10 cellular contexts compared by ENCODE assay signal in the genomic region with DNA sequence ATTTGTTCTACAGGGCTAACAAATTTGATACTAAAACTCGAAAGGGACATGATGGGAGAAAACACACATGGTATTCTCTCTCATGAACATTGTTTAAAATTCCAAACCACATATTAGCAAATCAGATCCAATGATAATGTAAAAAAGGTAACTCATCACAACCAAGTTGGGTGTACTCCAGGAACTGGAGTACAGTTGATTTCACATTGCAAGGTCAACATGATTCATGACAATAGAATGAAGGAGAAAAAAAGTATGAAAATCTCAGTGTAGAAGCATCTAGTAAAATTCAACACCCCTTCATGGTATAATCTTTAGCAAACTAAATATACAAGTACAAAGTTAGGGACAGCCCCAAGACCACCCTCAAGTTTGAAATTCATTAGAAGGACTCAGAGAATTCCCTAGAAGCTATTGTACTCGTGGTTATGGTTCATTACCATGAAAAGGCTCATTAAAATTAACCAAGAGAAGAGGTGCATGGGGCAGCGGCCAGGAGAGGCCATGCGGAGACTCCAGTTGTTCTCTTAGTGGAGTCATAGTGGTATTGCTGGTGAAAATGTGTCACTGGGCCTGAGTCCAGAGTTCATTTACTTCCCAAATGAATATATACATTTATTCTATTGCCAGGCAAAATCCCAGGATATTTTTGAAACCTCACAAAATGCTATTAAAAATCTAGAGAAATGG. TPM values are rescaled to one million over a fixed set of nuclear protein-coding genes. Genes with fewer than 3 reads are reported as not detected.
A peak's percentile ranks its signal among the peaks of the same experiment; 100 is the strongest.
DNase-seq lines count a peak whose midpoint lies in the region; ATAC-seq and TF ChIP-seq lines count a peak whose summit lies in the region.
"Had no signal": no experiment of that assay in that cellular context is flagged by ENCODE, and none has a peak within 500 bp of the region (broad histone marks: within the 10 kb centered on the region; RNA-seq: fewer than 3 reads in every experiment).

No MANE protein-coding gene starts in this region.

- H3K27me3 ChIP-seq in fibroblast of lung (ENCODE audit: control insufficient read depth, insufficient read depth, low read length) (no peaks in the 10 kb centered on the region), right cardiac atrium (ENCODE audit: control insufficient read depth, insufficient read depth) (no peaks in the 10 kb centered on the region), heart left ventricle (no peaks in the 10 kb centered on the region), left lung (no peaks in the 10 kb centered on the region)
- H3K27me3 ChIP-seq: tibial nerve had no signal

- H3K36me3 Mint-ChIP-seq in activated CD8-positive, alpha-beta memory T cell treated with anti-CD3 and anti-CD28 coated beads, Interleukin-2, amount 10 ng/mL, durations not matched to agents 7 days and 5 days, result peaks cover 24% of the 10 kb centered on the region
- no peaks in the 10 kb centered on the region for H3K36me3 Mint-ChIP-seq in T-helper 17 cell (ENCODE audit: low read depth)
- peaks cover 8% of the 10 kb centered on the region for H3K36me3 Mint-ChIP-seq in stimulated activated memory B cell treated with anti-CD40 and anti-IgM and Interleukin-4, amounts not matched to agents 10 μg/mL and 1 μg/mL and 100 μg/mL, for 72 hours

- H3K4me3 Mint-ChIP-seq in activated CD8-positive, alpha-beta memory T cell treated with anti-CD3 and anti-CD28 coated beads, Interleukin-2, amount 10 ng/mL, durations not matched to agents 7 days and 5 days, result no peak overlapping the region
- no peak overlapping the region for H3K4me3 Mint-ChIP-seq in T-helper 17 cell
- no peak overlapping the region for H3K4me3 Mint-ChIP-seq in stimulated activated memory B cell treated with anti-CD40 and anti-IgM and Interleukin-4, amounts not matched to agents 10 μg/mL and 1 μg/mL and 100 μg/mL, for 72 hours

- no peak for DNase-seq in activated CD8-positive, alpha-beta memory T cell treated with anti-CD3 and anti-CD28 coated beads, Interleukin-2, amount 10 ng/mL, durations not matched to agents 7 days and 5 days
- DNase-seq in activated CD8-positive, alpha-beta memory T cell treated with anti-CD3 and anti-CD28 coated beads for 24 hours, result no peak
- DNase-seq in T-helper 17 cell (no peak), fibroblast of lung (ENCODE audit: low read depth in 2 of 2) (peak; percentile 45 to 85), right cardiac atrium (no peak), heart left ventricle (no peak), left lung (no peak)
- DNase-seq: nephron progenitor cell had no signal

- H3K27me3 Mint-ChIP-seq in activated CD8-positive, alpha-beta memory T cell treated with anti-CD3 and anti-CD28 coated beads, Interleukin-2, amount 10 ng/mL, durations not matched to agents 7 days and 5 days, result no peaks in the 10 kb centered on the region
- no peaks in the 10 kb centered on the region for H3K27me3 Mint-ChIP-seq in T-helper 17 cell
- H3K27me3 Mint-ChIP-seq in stimulated activated memory B cell treated with anti-CD40 and anti-IgM and Interleukin-4, amounts not matched to agents 10 μg/mL and 1 μg/mL and 100 μg/mL, for 72 hours, result no peaks in the 10 kb centered on the region

- no peaks in the 10 kb centered on the region for H4K20me1 ChIP-seq in fibroblast of lung (ENCODE audit: control insufficient read depth, extremely low read depth, insufficient read depth, low read length)

- CTCF ChIA-PET in activated CD8-positive, alpha-beta memory T cell treated with anti-CD3 and anti-CD28 coated beads, Interleukin-2, amount 10 ng/mL, durations not matched to agents 7 days and 5 days (lab: Charles Lee), result interaction anchor here (4.4 kb wide), 1 partner anchor 22 kb away, joined by 39 read pairs; no protein-coding TSS in a partner anchor

- no peak overlapping the region for H3K4me2 ChIP-seq in fibroblast of lung (ENCODE audit: extremely low read depth, insufficient read depth, low read length)

- WGBS in right cardiac atrium, result 78% methylated on average over 4 of the region's 4 CpGs
- WGBS in heart left ventricle, 4 donors, result 74 to 83% (median 78%) methylated on average over 4 of the region's 4 CpGs

- no peak overlapping the region for H3K9ac ChIP-seq in fibroblast of lung (ENCODE audit: insufficient read depth, low read length)

- peaks cover 56% of the 10 kb centered on the region for H3K4me1 Mint-ChIP-seq in activated CD8-positive, alpha-beta memory T cell treated with anti-CD3 and anti-CD28 coated beads, Interleukin-2, amount 10 ng/mL, durations not matched to agents 7 days and 5 days
- H3K4me1 Mint-ChIP-seq in T-helper 17 cell, result peaks cover 30% of the 10 kb centered on the region
- peaks cover 54% of the 10 kb centered on the region for H3K4me1 Mint-ChIP-seq in stimulated activated memory B cell treated with anti-CD40 and anti-IgM and Interleukin-4, amounts not matched to agents 10 μg/mL and 1 μg/mL and 100 μg/mL, for 72 hours

- peaks cover 2% of the 10 kb centered on the region for H3K36me3 ChIP-seq in fibroblast of lung (ENCODE audit: control insufficient read depth, insufficient read depth, low read length)
- H3K36me3 ChIP-seq in heart left ventricle, result no peaks in the 10 kb centered on the region
- no peaks in the 10 kb centered on the region for H3K36me3 ChIP-seq in left lung
- H3K36me3 ChIP-seq: tibial nerve had no signal

- no peak for ATAC-seq in activated CD8-positive, alpha-beta memory T cell treated with anti-CD3 and anti-CD28 coated beads, Interleukin-2, amount 10 ng/mL, durations not matched to agents 7 days and 5 days
- ATAC-seq in T-helper 17 cell (no peak), right cardiac atrium (no peak), heart left ventricle (no peak), left lung (no peak)
- no peak for ATAC-seq in stimulated activated memory B cell treated with anti-CD40 and anti-IgM and Interleukin-4, amounts not matched to agents 10 μg/mL and 1 μg/mL and 100 μg/mL, for 72 hours

- H3K27ac Mint-ChIP-seq in activated CD8-positive, alpha-beta memory T cell treated with anti-CD3 and anti-CD28 coated beads, Interleukin-2, amount 10 ng/mL, durations not matched to agents 7 days and 5 days, result peak overlapping the region; percentile 68
- H3K27ac Mint-ChIP-seq in T-helper 17 cell, result peak overlapping the region; percentile 98
- peak overlapping the region; percentile 86 for H3K27ac Mint-ChIP-seq in stimulated activated memory B cell treated with anti-CD40 and anti-IgM and Interleukin-4, amounts not matched to agents 10 μg/mL and 1 μg/mL and 100 μg/mL, for 72 hours
- H3K27ac Mint-ChIP-seq: nephron progenitor cell had no signal

- peaks cover 14% of the 10 kb centered on the region for H3K4me1 ChIP-seq in fibroblast of lung (ENCODE audit: control insufficient read depth, extremely low read depth, insufficient read depth, low read length)
- peaks cover 2% of the 10 kb centered on the region for H3K4me1 ChIP-seq in right cardiac atrium (ENCODE audit: control insufficient read depth, insufficient read depth, low read length)
- H3K4me1 ChIP-seq in heart left ventricle, result peaks cover 0 to 70% (median 19%) of the 10 kb centered on the region in 12 donors
- H3K4me1 ChIP-seq in left lung, result peaks cover 13 to 51% of the 10 kb centered on the region in 2 donors

- no peak for TF ChIP-seq POLR2A in heart left ventricle (IDR thresholded peaks at IDR 0.05)

- no peak overlapping the region for H3K4me3 ChIP-seq in fibroblast of lung (replicated peaks in 1 of 4; ENCODE audit: control extremely low read depth in 1 of 4, insufficient read depth in 1 of 4, low read depth in 3 of 4, low read length in 4 of 4)
- no peak overlapping the region for H3K4me3 ChIP-seq in right cardiac atrium (ENCODE audit: low read length)
- H3K4me3 ChIP-seq in heart left ventricle, result no peak overlapping the region
- no peak overlapping the region for H3K4me3 ChIP-seq in left lung
- H3K4me3 ChIP-seq: tibial nerve had no signal

- H3K79me2 ChIP-seq in fibroblast of lung (ENCODE audit: control insufficient read depth, insufficient read depth, low read length), result peaks cover 22% of the 10 kb centered on the region

- no peak overlapping the region for H2AFZ ChIP-seq in fibroblast of lung (ENCODE audit: low read length)

- intact Hi-C loops in right cardiac atrium (cut with DNase I) (no loop called here), heart left ventricle (cut with DNase I) (loop anchor here in 6 of 10 donors (5.0 kb wide), 3 partner anchors 37 to 47 kb away; a partner anchor contains a TSS), left lung (cut with DNase I) (no loop called here)

- TF ChIP-seq CTCF in fibroblast of lung (conservative IDR thresholded peaks at IDR 0.05 in 1 of 2, IDR thresholded peaks at IDR 0.05 in 1 of 2; ENCODE audit: low read depth in 1 of 2, low read length in 2 of 2) (no peak), heart left ventricle (IDR thresholded peaks at IDR 0.05) (no peak), left lung (IDR thresholded peaks at IDR 0.05) (no peak)

- H3K9me3 ChIP-seq in T-helper 17 cell (ENCODE audit: control insufficient read depth, low read length, poor library complexity, severe bottlenecking) (no peaks in the 10 kb centered on the region), fibroblast of lung (ENCODE audit: control insufficient read depth, insufficient read depth, low read depth, low read length) (no peaks in the 10 kb centered on the region), right cardiac atrium (ENCODE audit: control insufficient read depth, low read length) (no peaks in the 10 kb centered on the region), heart left ventricle (no peaks in the 10 kb centered on the region), left lung (no peaks in the 10 kb centered on the region)
- H3K9me3 ChIP-seq: tibial nerve had no signal

- H3K9me3 Mint-ChIP-seq in activated CD8-positive, alpha-beta memory T cell treated with anti-CD3 and anti-CD28 coated beads, Interleukin-2, amount 10 ng/mL, durations not matched to agents 7 days and 5 days (ENCODE audit: low read depth), result no peaks in the 10 kb centered on the region
- H3K9me3 Mint-ChIP-seq in stimulated activated memory B cell treated with anti-CD40 and anti-IgM and Interleukin-4, amounts not matched to agents 10 μg/mL and 1 μg/mL and 100 μg/mL, for 72 hours, result peaks cover 3% of the 10 kb centered on the region
- H3K9me3 Mint-ChIP-seq: nephron progenitor cell had no signal

- peak overlapping the region; percentile 72 for H3K27ac ChIP-seq in fibroblast of lung (ENCODE audit: insufficient read depth, low read length)
- no peak overlapping the region for H3K27ac ChIP-seq in right cardiac atrium (ENCODE audit: low read length)
- H3K27ac ChIP-seq in heart left ventricle, result peak overlapping the region in 1 of 12 donors; percentile 84
- H3K27ac ChIP-seq in left lung, result peak overlapping the region in 1 of 2 donors; percentile 66
- H3K27ac ChIP-seq: tibial nerve had no signal

RNA-seq across cellular contexts. Expression of a gene that starts 3.1 kb away (rescaled TPM):
- total RNA-seq in activated CD8-positive, alpha-beta memory T cell treated with anti-CD3 and anti-CD28 coated beads, Interleukin-2, amount 10 ng/mL, durations not matched to agents 7 days and 5 days, result 10 to 100 TPM; 70.8 to 77.8 TPM
- 10 to 100 TPM; 16.1 to 18.4 TPM for total RNA-seq in T-helper 17 cell
- total RNA-seq in fibroblast of lung, result 7.9 and 8.0 TPM in 2 replicates
- 8.0 and 19.5 TPM in 2 replicates for polyA plus RNA-seq in fibroblast of lung
- polyA plus RNA-seq in fibroblast of lung (2012), result 9.1 and 21.3 TPM in 2 replicates
- 8.1 and 23.3 TPM in 2 replicates for polyA minus RNA-seq in fibroblast of lung (ENCODE audit: low replicate concordance)
- total RNA-seq in right cardiac atrium, result 1 to 10 TPM; 2.9 to 3.9 (median 3.3) TPM
- polyA plus RNA-seq in right cardiac atrium, result 2.5 TPM
- 1 to 10 TPM; 1.4 to 6.0 (median 2.4) TPM for total RNA-seq in heart left ventricle
- polyA plus RNA-seq in heart left ventricle, result 1 to 10 TPM; 2.3 to 3.3 TPM
- total RNA-seq in left lung, result 1 to 10 TPM; 9.4 to 9.6 TPM

RNA-seq across cellular contexts. Expression of a gene that starts 38.3 kb away (rescaled TPM):
- under 1 TPM; 0.56 to 0.67 TPM for total RNA-seq in activated CD8-positive, alpha-beta memory T cell treated with anti-CD3 and anti-CD28 coated beads, Interleukin-2, amount 10 ng/mL, durations not matched to agents 7 days and 5 days
- total RNA-seq in T-helper 17 cell (1 to 10 TPM; 1.6 to 4.4 TPM), fibroblast of lung (8.0 and 11.7 TPM in 2 replicates), right cardiac atrium (1 to 10 TPM; 1.8 to 4.2 (median 3.1) TPM), heart left ventricle (1 to 10 TPM in 7 of 9 donors, under 1 TPM in 2; 0.76 to 3.7 (median 2.6) TPM), left lung (1 to 10 TPM; 7.1 to 8.5 TPM)
- polyA plus RNA-seq in fibroblast of lung (3.8 and 11.3 TPM in 2 replicates), right cardiac atrium (2.4 TPM), heart left ventricle (1 to 10 TPM; 1.3 to 3.7 TPM)
- polyA plus RNA-seq in fibroblast of lung (2012), result 4.1 and 10.7 TPM in 2 replicates
- 3.0 and 5.8 TPM in 2 replicates for polyA minus RNA-seq in fibroblast of lung (ENCODE audit: low replicate concordance)

RNA-seq across cellular contexts. Expression of a gene that starts 41.3 kb away (rescaled TPM):
- total RNA-seq in activated CD8-positive, alpha-beta memory T cell treated with anti-CD3 and anti-CD28 coated beads, Interleukin-2, amount 10 ng/mL, durations not matched to agents 7 days and 5 days, result 10 to 100 TPM; 47.4 to 49.4 TPM
- 10 to 100 TPM; 43.4 to 47.1 TPM for total RNA-seq in T-helper 17 cell
- 0.17 and 0.26 TPM in 2 replicates for total RNA-seq in fibroblast of lung
- not detected in 2 replicates for polyA plus RNA-seq in fibroblast of lung
- polyA plus RNA-seq in fibroblast of lung (2012), result 0.05 TPM in 1 of 2 replicates, not detected in the other
- polyA minus RNA-seq in fibroblast of lung (ENCODE audit: low replicate concordance), result not detected in 2 replicates
- total RNA-seq in right cardiac atrium, result under 1 TPM; 0.62 to 0.80 (median 0.73) TPM
- polyA plus RNA-seq in right cardiac atrium, result 0.32 TPM
- total RNA-seq in heart left ventricle, result 1 to 10 TPM in 3 of 9 donors, under 1 TPM in 6; 0.27 to 5.3 (median 0.77) TPM
- polyA plus RNA-seq in heart left ventricle, result under 1 TPM; 0.50 to 0.51 TPM
- total RNA-seq in left lung, result 10 to 100 TPM in 1 of 2 donors, 1 to 10 TPM in 1; 1.9 to 10.4 TPM

RNA-seq across cellular contexts. Expression of a gene that starts 45.8 kb away (rescaled TPM):
- total RNA-seq in activated CD8-positive, alpha-beta memory T cell treated with anti-CD3 and anti-CD28 coated beads, Interleukin-2, amount 10 ng/mL, durations not matched to agents 7 days and 5 days, result not detected
- total RNA-seq in T-helper 17 cell, result not detected
- 47.8 and 106 TPM in 2 replicates for total RNA-seq in fibroblast of lung
- 6.6 and 30.5 TPM in 2 replicates for polyA plus RNA-seq in fibroblast of lung
- 19.4 and 61.0 TPM in 2 replicates for polyA plus RNA-seq in fibroblast of lung (2012)
- polyA minus RNA-seq in fibroblast of lung (ENCODE audit: low replicate concordance), result 42.9 and 144 TPM in 2 replicates
- total RNA-seq in right cardiac atrium, result 1 to 10 TPM; 2.5 to 5.7 (median 3.3) TPM
- polyA plus RNA-seq in right cardiac atrium, result 2.0 TPM
- total RNA-seq in heart left ventricle, result 10 to 100 TPM in 2 of 9 donors, 1 to 10 TPM in 7; 1.5 to 22.3 (median 3.7) TPM
- 1 to 10 TPM; 2.2 to 2.5 TPM for polyA plus RNA-seq in heart left ventricle
- 10 to 100 TPM; 22.1 to 22.3 TPM for total RNA-seq in left lung

Comparison
In these comparisons a context has a peak if more than half of its experiments do, and no peak if none do; other contexts are left out.
1. intact Hi-C loops: an anchor here in heart left ventricle (5.0 kb wide); none called in right cardiac atrium and left lung.
2. DNase-seq: peak in fibroblast of lung (2 of 2); none in activated CD8-positive, alpha-beta memory T cell treated with anti-CD3 and anti-CD28 coated beads, Interleukin-2, amount 10 ng/mL, durations not matched to agents 7 days and 5 days (single experiment), activated CD8-positive, alpha-beta memory T cell treated with anti-CD3 and anti-CD28 coated beads for 24 hours (single experiment), T-helper 17 cell (0 of 3), right cardiac atrium (0 of 3), heart left ventricle (0 of 5) and left lung (0 of 2).
3. Peak in every context shown above with its lines, with median percentiles within 50 percentile points of each other: H3K27ac Mint-ChIP-seq.